In genomic region chr3:53350652-53351051, GRCh38 we compare ENCODE assay signal across 8 cellular contexts. TPM values are rescaled to one million over a fixed set of nuclear protein-coding genes. Genes with fewer than 3 reads are reported as not detected.
DNase-seq lines count a peak whose midpoint lies in the region; ATAC-seq, FAIRE-seq and TF ChIP-seq lines count a peak whose summit lies in the region.

No MANE protein-coding gene starts in this region.

- no peak overlapping the region for H4K91ac ChIP-seq in H1 (replicated peaks; ENCODE audit: insufficient read length, low read length)

- peak overlapping the region in 1 of 2 donors; percentile 6 for H3K4me3 Mint-ChIP-seq in activated T-cell treated with anti-CD3 and anti-CD28 coated beads, Interleukin-2, amount 50 U/mL, for 72 hours

- WGBS in H1 (ENCODE audit: extremely low coverage in 1 of 2, insufficient coverage in 1 of 2, insufficient read length in 1 of 2, insufficient replicate concordance in 2 of 2, low coverage in 1 of 2, low lambda C conversion rate in 2 of 2, missing lambda C conversion rate in 1 of 2), 2 experiments = 44% methylated on average over 3 of the region's 3 CpGs; no CpG with 5 or more reads in 1 of the 2 experiments
- 2 to 9% (median 6%) methylated on average over 3 of the region's 3 CpGs for WGBS in small intestine, 3 donors
- WGBS in prostate gland = 17% methylated on average over 3 of the region's 3 CpGs

- no peak overlapping the region for H3K4me2 ChIP-seq in H1 (ENCODE audit: insufficient read depth in 1 of 2, low read depth in 2 of 2, low read length in 2 of 2)

- H2AFZ ChIP-seq in H1 (ENCODE audit: low read length) = no peak overlapping the region

- no peak for TF ChIP-seq POLR2A in H1 (IDR thresholded peaks at IDR 0.05; ENCODE audit: control extremely low read depth in 1 of 2, low read depth in 2 of 2, low read length in 2 of 2)
- no peak for TF ChIP-seq POLR2A in prostate gland (IDR thresholded peaks at IDR 0.05)

- peak; percentile 89 for FAIRE-seq in H1 (lab: Jason Lieb, UNC)
- no peak for FAIRE-seq in small intestine (lab: Jason Lieb, UNC)

- H3K4me1 Mint-ChIP-seq in activated T-cell treated with anti-CD3 and anti-CD28 coated beads, Interleukin-2, amount 50 U/mL, for 72 hours (ENCODE audit: low read depth) = peaks cover 30% of the 10 kb centered on the region

- H2BK12ac ChIP-seq in H1 (ENCODE audit: low read depth, low read length) = no peak overlapping the region

- H3K9me3 Mint-ChIP-seq in activated T-cell treated with anti-CD3 and anti-CD28 coated beads, Interleukin-2, amount 50 U/mL, for 72 hours = no peaks in the 10 kb centered on the region

- H3K14ac ChIP-seq in H1 (ENCODE audit: insufficient read length) = no peak overlapping the region

- POLR2A ChIA-PET in H1 (lab: Charles Lee; ENCODE audit: partially characterized antibody) = interaction anchor here (1.3 kb wide), 1 partner anchor 129 kb away, joined by 3 read pairs; no protein-coding TSS in a partner anchor

- no peak overlapping the region for H3K18ac ChIP-seq in H1 (ENCODE audit: extremely low read depth, low read length)

- no peaks in the 10 kb centered on the region for H4K20me1 ChIP-seq in H1 (replicated peaks in 1 of 2; ENCODE audit: control insufficient read depth in 1 of 2, insufficient read depth in 2 of 2, low read length in 2 of 2)

- no peak overlapping the region for H2BK120ac ChIP-seq in H1 (replicated peaks; ENCODE audit: low read depth, low read length)

- H3K79me1 ChIP-seq in H1 (ENCODE audit: low read depth, low read length) = no peaks in the 10 kb centered on the region

- H3K36me3 ChIP-seq in H1 (ENCODE audit: control insufficient read depth in 2 of 4, insufficient read depth in 4 of 4, low read length in 3 of 4) (no peaks in the 10 kb centered on the region), small intestine (ENCODE audit: control insufficient read depth in 2 of 2, insufficient read depth in 2 of 2, low read length in 2 of 2) (no peaks in the 10 kb centered on the region), prostate gland (no peaks in the 10 kb centered on the region)

- no peak overlapping the region for H3K4ac ChIP-seq in H1 (replicated peaks; ENCODE audit: insufficient read length, low read depth, low read length)

- no peaks in the 10 kb centered on the region for H3K9me3 ChIP-seq in H1 (ENCODE audit: insufficient read depth in 2 of 2, low read depth in 1 of 2, low read length in 1 of 2)
- no peaks in the 10 kb centered on the region for H3K9me3 ChIP-seq in small intestine (ENCODE audit: control insufficient read depth, low read depth)
- no peaks in the 10 kb centered on the region for H3K9me3 ChIP-seq in prostate gland

- peaks cover 2% of the 10 kb centered on the region; the same call in 1 of the 2 replicates for H3K23me2 ChIP-seq in H1 (ENCODE audit: low read depth, low read length)

- CTCF ChIA-PET in H1 (lab: Charles Lee; ENCODE audit: partially characterized antibody) = interaction anchor here (0.8 to 2.3 kb wide), 11 partner anchors 9 to 315 kb away, joined by 3 to 9 read pairs (median 3); no protein-coding TSS in a partner anchor

- no peak overlapping the region for H3K23ac ChIP-seq in H1 (ENCODE audit: insufficient read length)

- peaks cover 4 to 14% of the 10 kb centered on the region in 2 experiments for H3K79me2 ChIP-seq in H1 (ENCODE audit: control insufficient read depth in 1 of 2, insufficient read depth in 2 of 2, low read length in 2 of 2)

- peak; percentile 63 to 70 for TF ChIP-seq RAD21 in H1 (IDR thresholded peaks at IDR 0.05 in 1 of 2, conservative IDR thresholded peaks at IDR 0.05 in 1 of 2; ENCODE audit: low read depth in 2 of 2, low read length in 2 of 2)

- H2BK5ac ChIP-seq in H1 (ENCODE audit: low read depth, low read length) = no peak overlapping the region

- peaks cover 5% of the 10 kb centered on the region in 2 donors for H3K36me3 Mint-ChIP-seq in activated T-cell treated with anti-CD3 and anti-CD28 coated beads, Interleukin-2, amount 50 U/mL, for 72 hours (ENCODE audit: insufficient read depth in 2 of 2)

- H2BK20ac ChIP-seq in H1 (ENCODE audit: low read length) = no peak overlapping the region

- no peak overlapping the region for H3K9ac ChIP-seq in H1 (replicated peaks in 1 of 4; ENCODE audit: extremely low read depth in 1 of 4, low read depth in 3 of 4, low read length in 3 of 4)

- H3K27me3 Mint-ChIP-seq in activated T-cell treated with anti-CD3 and anti-CD28 coated beads, Interleukin-2, amount 50 U/mL, for 72 hours (ENCODE audit: low read depth) = no peaks in the 10 kb centered on the region

- no peak for ATAC-seq in activated T-cell treated with anti-CD3 and anti-CD28 coated beads, Interleukin-2, amount 50 U/mL, for 72 hours (replicated peaks in 1 of 2)
- no peak for ATAC-seq in HG03469 (IDR thresholded peaks at IDR 0.05; ENCODE audit: unreplicated experiment)

- no peak for TF ChIP-seq EP300 in H1 (IDR thresholded peaks at IDR 0.05; ENCODE audit: borderline replicate concordance in 1 of 2, low read depth in 2 of 2, low read length in 2 of 2)

- H4K8ac ChIP-seq in H1 (ENCODE audit: extremely low read depth, insufficient read depth, low read length) = no peak overlapping the region

- H3K27ac ChIP-seq in H1 (ENCODE audit: low read depth, low read length) (no peak overlapping the region), small intestine (ENCODE audit: low read depth in 1 of 2, low read length in 1 of 2) (no peak overlapping the region), prostate gland (no peak overlapping the region)

- peak; percentile 15 to 23 for DNase-seq in activated T-cell treated with anti-CD3 and anti-CD28 coated beads, Interleukin-2, amount 50 U/mL, for 72 hours
- DNase-seq in activated T-cell treated with anti-CD3 and anti-CD28 coated beads, Interleukin-2, amount 50 U/mL, for 48 hours = no peak
- DNase-seq in NCI-H82 treated with DMSO at 0.1 percent for 48 hours (lab: John Stamatoyannopoulos, UW; ENCODE audit: unreplicated experiment) = peak; percentile 56
- DNase-seq in H1 (ENCODE audit: low read depth in 1 of 2, low spot score in 2 of 2) = peak in 1 of 2 experiments; percentile 43
- DNase-seq in small intestine = peak; percentile 77
- no peak for DNase-seq in NCI-H2196 treated with DMSO at 0.1 percent for 48 hours (lab: John Stamatoyannopoulos, UW; ENCODE audit: unreplicated experiment)
- DNase-seq in prostate gland (ENCODE audit: low spot score) = no peak

- no peaks in the 10 kb centered on the region for H3K27me3 ChIP-seq in H1 (replicated peaks in 1 of 4; ENCODE audit: control insufficient read depth in 3 of 4, extremely low read depth in 1 of 4, insufficient read depth in 3 of 4, low read length in 3 of 4)
- no peaks in the 10 kb centered on the region for H3K27me3 ChIP-seq in small intestine (ENCODE audit: control insufficient read depth in 2 of 2, insufficient read depth in 2 of 2, low read length in 2 of 2)
- no peaks in the 10 kb centered on the region for H3K27me3 ChIP-seq in prostate gland (replicated peaks; ENCODE audit: insufficient read depth)

- peaks cover 0 to 2% (median 0%) of the 10 kb centered on the region in 4 experiments; a peak in 2 of 7 replicates for H3K4me1 ChIP-seq in H1 (replicated peaks in 1 of 4; ENCODE audit: control insufficient read depth in 3 of 4, insufficient read depth in 4 of 4, low read length in 3 of 4)
- H3K4me1 ChIP-seq in small intestine (ENCODE audit: control insufficient read depth in 2 of 2, insufficient read depth in 1 of 2, low read depth in 1 of 2, low read length in 1 of 2) = no peaks in the 10 kb centered on the region
- peaks cover 2% of the 10 kb centered on the region for H3K4me1 ChIP-seq in prostate gland (replicated peaks)

- intact Hi-C loops in prostate gland (cut with DNase I) = no loop called here

- H3K56ac ChIP-seq in H1 (replicated peaks; ENCODE audit: insufficient read length, low read depth, low read length) = no peak overlapping the region

- peak overlapping the region; percentile 20 for H3K27ac Mint-ChIP-seq in activated T-cell treated with anti-CD3 and anti-CD28 coated beads, Interleukin-2, amount 50 U/mL, for 72 hours

- TF ChIP-seq CTCF in H1 (IDR thresholded peaks at IDR 0.05; ENCODE audit: control extremely low read depth in 1 of 3, insufficient read depth in 1 of 3, low read depth in 1 of 3, low read length in 3 of 3) (peak in 2 of 3 experiments; percentile 49 to 58; a peak in 3 of 4 replicates), prostate gland (IDR thresholded peaks at IDR 0.05) (peak in 1 of 4 experiments; percentile 11)

- H3K4me3 ChIP-seq in H1 (ENCODE audit: extremely low read depth in 1 of 4, insufficient read depth in 2 of 4, low read depth in 3 of 4, low read length in 4 of 4) (no peak overlapping the region), small intestine (ENCODE audit: low read depth in 1 of 2, low read length in 2 of 2) (no peak overlapping the region), prostate gland (no peak overlapping the region)

- H2BK15ac ChIP-seq in H1 (ENCODE audit: low read length) = no peak overlapping the region

- no peak overlapping the region for H4K5ac ChIP-seq in H1 (ENCODE audit: insufficient read length, low read depth, low read length)

- no peak overlapping the region for H2AK5ac ChIP-seq in H1 (ENCODE audit: low read depth, low read length)

TF ChIP-seq in H1, 55 proteins besides CTCF, POLR2A, EP300 and RAD21 (continues in another document):
- TF ChIP-seq CREB1 (IDR thresholded peaks at IDR 0.05) = no peak
- no peak for TF ChIP-seq HDAC2 (IDR thresholded peaks at IDR 0.05; ENCODE audit: borderline replicate concordance in 1 of 2, low read depth in 2 of 2, low read length in 2 of 2)
- TF ChIP-seq KDM1A (IDR thresholded peaks at IDR 0.05; ENCODE audit: borderline replicate concordance, low read length) = no peak
- TF ChIP-seq KDM4A (IDR thresholded peaks at IDR 0.05; ENCODE audit: low read depth, low read length, severe bottlenecking) = no peak
- no peak for TF ChIP-seq PHF8 (conservative IDR thresholded peaks at IDR 0.05; ENCODE audit: low read depth, low read length)
- no peak for TF ChIP-seq BRCA1 (IDR thresholded peaks at IDR 0.05; ENCODE audit: low read depth, low read length)
- no peak for TF ChIP-seq CTBP2 (IDR thresholded peaks at IDR 0.05; ENCODE audit: borderline replicate concordance, insufficient read depth, insufficient read length, low read length)
- no peak for TF ChIP-seq SP1 (IDR thresholded peaks at IDR 0.05; ENCODE audit: low read depth, low read length)

RNA-seq across cellular contexts. Expression of gene DCP1A, which starts 3.3 kb away (rescaled TPM):
- 10 to 100 TPM; 47.1 to 51.3 TPM for total RNA-seq in activated T-cell treated with anti-CD3 and anti-CD28 coated beads, Interleukin-2, amount 50 U/mL, for 72 hours
- total RNA-seq in H1 (2021; fragmentation: NEBNext Ultra II Directional; extraction: Animal tissue kit (Norgen Biotek cat#: 25700)) = 15.1 and 15.9 TPM in 2 replicates
- polyA plus RNA-seq in H1 (2011; rRNA removed) (12.9 and 13.2 TPM in 2 replicates), small intestine (1 to 10 TPM; 4.1 to 8.6 (median 4.9) TPM)
- 15.3 TPM for polyA plus RNA-seq in H1 (2011; cell fraction: cytosol; rRNA removed)
- polyA plus RNA-seq in H1 (2011; cell fraction: nucleus; rRNA removed) = 19.5 TPM
- polyA plus RNA-seq in H1 (2012, experiment 1 of 2) = 8.8 to 11.5 TPM (median 9.4 TPM) in 4 replicates
- polyA plus RNA-seq in H1 (2012, experiment 2 of 2) = 1.9 TPM
- polyA plus RNA-seq in H1 (2013, experiment 1 of 2) = 20.0 TPM
- polyA plus RNA-seq in H1 (2013, experiment 2 of 2) = 19.2 TPM
- polyA minus RNA-seq in H1 (2011; rRNA and poly(A)+ RNA removed) = 71.1 and 81.2 TPM in 2 replicates
- polyA minus RNA-seq in H1 (2011; cell fraction: cytosol; rRNA and poly(A)+ RNA removed) = 33.2 TPM
- 53.1 TPM for polyA minus RNA-seq in H1 (2011; cell fraction: nucleus; rRNA and poly(A)+ RNA removed)
- total RNA-seq in prostate gland = 10 to 100 TPM; 13.0 to 33.0 TPM

Comparison
In these comparisons a context has a peak if more than half of its experiments do, and no peak if none do; other contexts are left out.
1. DNase-seq: peak in activated T-cell treated with anti-CD3 and anti-CD28 coated beads, Interleukin-2, amount 50 U/mL, for 72 hours (2 of 2), NCI-H82 treated with DMSO at 0.1 percent for 48 hours (single experiment) and small intestine (single experiment); none in activated T-cell treated with anti-CD3 and anti-CD28 coated beads, Interleukin-2, amount 50 U/mL, for 48 hours (0 of 2), NCI-H2196 treated with DMSO at 0.1 percent for 48 hours (single experiment) and prostate gland (single experiment).